1 cellular context compared by ENCODE assay signal in genomic region chr21:20570824-20571232, GRCh38.
TF ChIP-seq lines count a peak whose summit lies in the region.

No MANE protein-coding gene starts in this region.

TF ChIP-seq in H1, 55 proteins besides CTCF, POLR2A, EP300 and RAD21 (continued from another document):
- TF ChIP-seq NRF1 (IDR thresholded peaks at IDR 0.05; ENCODE audit: low read depth, low read length): no peak
TF ChIP-seq in H1: peak in this region for 4.
